Comparison of ENCODE assay signal across 28 cellular contexts in genomic region chr14:73007835-73008234, GRCh38. TPM values are rescaled to one million over a fixed set of nuclear protein-coding genes. Genes with fewer than 3 reads are reported as not detected.
DNase-seq lines count a peak whose midpoint lies in the region; ATAC-seq and TF ChIP-seq lines count a peak whose summit lies in the region.
"Had no signal": no experiment of that assay in that cellular context is flagged by ENCODE, and none has a peak within 500 bp of the region (broad histone marks: within the 10 kb centered on the region; RNA-seq: fewer than 3 reads in every experiment).

No MANE protein-coding gene starts in this region.

- H3K9me3 ChIP-seq in esophagus muscularis mucosa (no peaks in the 10 kb centered on the region), right lobe of liver (no peaks in the 10 kb centered on the region), skeletal muscle tissue (ENCODE audit: control insufficient read depth in 3 of 3, low read length in 3 of 3) (no peaks in the 10 kb centered on the region)
- H3K9me3 ChIP-seq: A549, spleen had no signal

- 70% methylated on average over 5 of the region's 5 CpGs for WGBS in esophagus muscularis mucosa
- WGBS in right lobe of liver (ENCODE audit: insufficient coverage, low coverage, low lambda C conversion rate, missing lambda C conversion rate) = 34% methylated on average over 5 of the region's 5 CpGs

- no peak overlapping the region for H3K4me3 Mint-ChIP-seq in HFFc6
- H3K4me3 Mint-ChIP-seq: activated CD4-positive, alpha-beta T cell treated with anti-CD3 and anti-CD28 coated beads for 36 hours; activated T-cell treated with anti-CD3 and anti-CD28 coated beads, Interleukin-2, amount 50 U/mL, for 72 hours; B cell; nephron progenitor cell had no signal

- H3K27me3 ChIP-seq in esophagus muscularis mucosa (no peaks in the 10 kb centered on the region), right lobe of liver (no peaks in the 10 kb centered on the region), skeletal muscle tissue (ENCODE audit: control insufficient read depth in 3 of 3, insufficient read depth in 3 of 3, low read length in 3 of 3) (no peaks in the 10 kb centered on the region)
- H3K27me3 ChIP-seq: spleen had no signal

- no peaks in the 10 kb centered on the region for H3K9me3 Mint-ChIP-seq in HFFc6
- H3K9me3 Mint-ChIP-seq: activated T-cell treated with anti-CD3 and anti-CD28 coated beads, Interleukin-2, amount 50 U/mL, for 72 hours; nephron progenitor cell had no signal

- TF ChIP-seq CTCF in HFFc6 (IDR thresholded peaks at IDR 0.05) (no peak), esophagus muscularis mucosa (IDR thresholded peaks at IDR 0.05) (no peak), right lobe of liver (IDR thresholded peaks at IDR 0.05) (no peak)

- no peak overlapping the region for H3K9ac ChIP-seq in skeletal muscle tissue (ENCODE audit: low read depth in 1 of 3, low read length in 3 of 3)

- H3K4me1 Mint-ChIP-seq in HFFc6 (ENCODE audit: low read depth) = peaks cover 10% of the 10 kb centered on the region
- H3K4me1 Mint-ChIP-seq: B cell, nephron progenitor cell had no signal

- intact Hi-C loops in esophagus muscularis mucosa (cut with DNase I) = no loop called here
- intact Hi-C loops in right lobe of liver (cut with DNase I) = no loop called here

- no peak for TF ChIP-seq EP300 in esophagus muscularis mucosa (IDR thresholded peaks at IDR 0.05)

- no peak overlapping the region for H3K4me3 ChIP-seq in esophagus muscularis mucosa
- H3K4me3 ChIP-seq in right lobe of liver = peak overlapping the region in 1 of 3 donors; percentile 2
- no peak overlapping the region for H3K4me3 ChIP-seq in skeletal muscle tissue (ENCODE audit: low read length in 3 of 3)
- H3K4me3 ChIP-seq: A549, spleen had no signal

- H3K36me3 ChIP-seq in esophagus muscularis mucosa (peaks cover 0 to 31% (median 15%) of the 10 kb centered on the region in 4 donors), right lobe of liver (no peaks in the 10 kb centered on the region), skeletal muscle tissue (ENCODE audit: control insufficient read depth in 3 of 3, insufficient read depth in 3 of 3, low read length in 3 of 3) (peaks cover 0 to 6% (median 5%) of the 10 kb centered on the region in 3 donors)

- H3K4me1 ChIP-seq in esophagus muscularis mucosa = peaks cover 23 to 47% (median 34%) of the 10 kb centered on the region in 4 donors
- H3K4me1 ChIP-seq in right lobe of liver = peaks cover 0 to 13% (median 2%) of the 10 kb centered on the region in 4 donors
- peaks cover 7 to 10% (median 9%) of the 10 kb centered on the region in 3 donors for H3K4me1 ChIP-seq in skeletal muscle tissue (ENCODE audit: control insufficient read depth in 3 of 3, insufficient read depth in 3 of 3, low read length in 3 of 3)
- H3K4me1 ChIP-seq: A549 had no signal

- ATAC-seq in right lobe of liver (peak; percentile 74 to 91 (median 86)), GM18498 (IDR thresholded peaks at IDR 0.05; ENCODE audit: unreplicated experiment) (no peak)
- ATAC-seq: A549; activated CD4-positive, alpha-beta T cell treated with anti-CD3 and anti-CD28 coated beads for 36 hours; activated T-cell treated with anti-CD3 and anti-CD28 coated beads, Interleukin-2, amount 50 U/mL, for 72 hours; stimulated activated naive CD8-positive, alpha-beta T cell treated with anti-CD3 and anti-CD28 coated beads, Interleukin-15, Interleukin-2, amounts not matched to agents 100 U/mL and 50 U/mL, for 24 hours had no signal

- DNase-seq in HFFc6 (no peak), esophagus muscularis mucosa (ENCODE audit: extremely low spot score) (no peak), right lobe of liver (peak in 1 of 3 donors; percentile 49), NCI-H446 treated with DMSO at 0.1 percent for 48 hours (lab: John Stamatoyannopoulos, UW) (no peak), COLO829 (ENCODE audit: low spot score) (no peak)
- DNase-seq in activated CD4-positive, CD25-positive, alpha-beta regulatory T cell treated with anti-CD3 and anti-CD28 coated beads, Interleukin-2, amount 50 U/mL, for 72 hours = no peak
- DNase-seq: activated CD4-positive, alpha-beta T cell treated with anti-CD3 and anti-CD28 coated beads for 36 hours; activated naive CD4-positive, alpha-beta T cell treated with anti-CD3 and anti-CD28 coated beads, Interleukin-2, amount 50 U/mL, for 16 hours; activated T-cell treated with anti-CD3 and anti-CD28 coated beads, Interleukin-2, amount 50 U/mL, for 72 hours; aorta; DMS79; erythroblast; Karpas-422; midbrain; NCI-H187 treated with DMSO at 0.1 percent for 48 hours; NCI-H345; nephron progenitor cell; OCI-M1; posterior cingulate gyrus; Right ventricle myocardium superior; spleen; stimulated activated CD4-positive, alpha-beta T cell treated with anti-CD3 and anti-CD28 coated beads, Interleukin-4, amount 100 ng/mL, for 4 hours; stimulated activated naive CD8-positive, alpha-beta T cell treated with anti-CD3 and anti-CD28 coated beads, Interleukin-15, Interleukin-2, amounts not matched to agents 100 U/mL and 50 U/mL, for 24 hours; SW 1271 had no signal

- no peak for TF ChIP-seq POLR2A in esophagus muscularis mucosa (IDR thresholded peaks at IDR 0.05; ENCODE audit: low read depth)
- TF ChIP-seq POLR2A in right lobe of liver (IDR thresholded peaks at IDR 0.05) = no peak

- H3K27ac ChIP-seq in esophagus muscularis mucosa (replicated peaks in 1 of 4) (peak overlapping the region; percentile 69 to 75 (median 70)), right lobe of liver (peak overlapping the region in 2 of 3 donors; percentile 67 to 82), skeletal muscle tissue (ENCODE audit: low read depth, low read length) (peak overlapping the region; percentile 25)

- 0 out of 2 replicates have a peak overlapping the region, but pooled peaks have one; percentile 19 for H3K27ac Mint-ChIP-seq in HFFc6
- H3K27ac Mint-ChIP-seq: activated CD4-positive, alpha-beta T cell treated with anti-CD3 and anti-CD28 coated beads for 36 hours; B cell; nephron progenitor cell had no signal

- no peaks in the 10 kb centered on the region; the same call in 1 of the 2 replicates for H3K27me3 Mint-ChIP-seq in HFFc6 (ENCODE audit: insufficient read depth)
- H3K27me3 Mint-ChIP-seq: activated CD4-positive, alpha-beta T cell treated with anti-CD3 and anti-CD28 coated beads for 36 hours; B cell had no signal

- H3K36me3 Mint-ChIP-seq in HFFc6 (ENCODE audit: low read depth) = peaks cover 10% of the 10 kb centered on the region

RNA-seq across cellular contexts. Expression of gene ZFYVE1, which starts 19.1 kb away (rescaled TPM):
- total RNA-seq in HFFc6 (2021; fragmentation: NEBNext Ultra II Directional; extraction: Animal tissue kit (Norgen Biotek cat#: 25700)) = 10 to 100 TPM; 13.6 to 18.3 (median 15.6) TPM
- total RNA-seq in esophagus muscularis mucosa (10 to 100 TPM; 18.4 to 26.6 (median 24.1) TPM), right lobe of liver (10 to 100 TPM in 5 of 6 experiments, 1 to 10 TPM in 1; 9.9 to 14.3 (median 11.4) TPM), skeletal muscle tissue (11.5 TPM)

RNA-seq across cellular contexts. Expression of gene RBM25, which starts 50.5 kb away (rescaled TPM):
- 10 to 100 TPM; 60.2 to 71.2 (median 64.1) TPM for total RNA-seq in HFFc6 (2021; fragmentation: NEBNext Ultra II Directional; extraction: Animal tissue kit (Norgen Biotek cat#: 25700))
- total RNA-seq in esophagus muscularis mucosa (10 to 100 TPM; 25.6 to 44.0 (median 35.1) TPM), right lobe of liver (10 to 100 TPM; 16.3 to 29.1 (median 22.8) TPM), skeletal muscle tissue (19.3 TPM)
